Comparison of ENCODE assay signal across 11 cellular contexts in genomic region chr5:113806823-113807222, GRCh38.
DNase-seq lines count a peak whose midpoint lies in the region; ATAC-seq and TF ChIP-seq lines count a peak whose summit lies in the region.
"Had no signal": no experiment of that assay in that cellular context is flagged by ENCODE, and none has a peak within 500 bp of the region (broad histone marks: within the 10 kb centered on the region; RNA-seq: fewer than 3 reads in every experiment).

No MANE protein-coding gene starts in this region.

- H3K4me1 ChIP-seq in fibroblast of lung (ENCODE audit: control insufficient read depth, extremely low read depth, insufficient read depth, low read length) (no peaks in the 10 kb centered on the region), muscle layer of colon (ENCODE audit: insufficient read depth, low read length) (peaks cover 23% of the 10 kb centered on the region)

- H3K9me3 ChIP-seq in fibroblast of lung (ENCODE audit: control insufficient read depth, insufficient read depth, low read depth, low read length) (no peaks in the 10 kb centered on the region), muscle layer of colon (ENCODE audit: low read length) (no peaks in the 10 kb centered on the region)
- H3K9me3 ChIP-seq: adrenal gland had no signal

- H3K27ac Mint-ChIP-seq in stimulated activated naive CD8-positive, alpha-beta T cell treated with anti-CD3 and anti-CD28 coated beads, Interleukin-15, amount 100 ng/mL, for 72 hours = no peak overlapping the region
- H3K27ac Mint-ChIP-seq: activated CD4-positive, alpha-beta T cell treated with anti-CD3 and anti-CD28 coated beads, Interleukin-2, amount 10 ng/mL, durations not matched to agents 24 days and 14 days; naive B cell had no signal

- no peak overlapping the region for H3K4me3 Mint-ChIP-seq in stimulated activated naive CD8-positive, alpha-beta T cell treated with anti-CD3 and anti-CD28 coated beads, Interleukin-15, amount 100 ng/mL, for 72 hours
- H3K4me3 Mint-ChIP-seq: activated CD4-positive, alpha-beta T cell treated with anti-CD3 and anti-CD28 coated beads, Interleukin-2, amount 10 ng/mL, durations not matched to agents 24 days and 14 days; naive B cell had no signal

- ATAC-seq in stimulated activated naive CD8-positive, alpha-beta T cell treated with anti-CD3 and anti-CD28 coated beads, Interleukin-15, amount 100 ng/mL, for 72 hours = peak; percentile 12
- no peak for ATAC-seq in stimulated activated naive CD8-positive, alpha-beta T cell treated with anti-CD3 and anti-CD28 coated beads, Interleukin-15, Interleukin-2, amounts not matched to agents 100 U/mL and 50 U/mL, for 24 hours
- ATAC-seq in HG03095 (IDR thresholded peaks at IDR 0.05; ENCODE audit: unreplicated experiment) (no peak), HG03521 (IDR thresholded peaks at IDR 0.05; ENCODE audit: unreplicated experiment) (no peak)

- H3K27me3 ChIP-seq in fibroblast of lung (ENCODE audit: control insufficient read depth, insufficient read depth, low read length) (no peaks in the 10 kb centered on the region), muscle layer of colon (ENCODE audit: control insufficient read depth in 1 of 2, insufficient read depth in 2 of 2, low read length in 2 of 2) (no peaks in the 10 kb centered on the region)
- H3K27me3 ChIP-seq: adrenal gland had no signal

- no peaks in the 10 kb centered on the region for H3K79me2 ChIP-seq in fibroblast of lung (ENCODE audit: control insufficient read depth, insufficient read depth, low read length)

- H2AFZ ChIP-seq in fibroblast of lung (ENCODE audit: low read length) = peak overlapping the region; percentile 57

- peak overlapping the region; percentile 20 for H3K4me2 ChIP-seq in fibroblast of lung (ENCODE audit: extremely low read depth, insufficient read depth, low read length)

- no peak for DNase-seq in stimulated activated naive CD8-positive, alpha-beta T cell treated with anti-CD3 and anti-CD28 coated beads, Interleukin-15, amount 100 ng/mL, for 72 hours
- no peak for DNase-seq in stimulated activated naive CD8-positive, alpha-beta T cell treated with anti-CD3 and anti-CD28 coated beads, Interleukin-15, Interleukin-2, amounts not matched to agents 100 U/mL and 50 U/mL, for 24 hours
- peak; percentile 21 to 25 for DNase-seq in fibroblast of lung (ENCODE audit: low read depth in 2 of 2)
- no peak for DNase-seq in activated naive CD4-positive, alpha-beta T cell treated with anti-CD3 and anti-CD28 coated beads, Interleukin-2, amount 50 U/mL, for 16 hours
- no peak for DNase-seq in UCSD-AML1 (lab: John Stamatoyannopoulos, UW; ENCODE audit: unreplicated experiment)
- DNase-seq: activated CD4-positive, alpha-beta T cell treated with anti-CD3 and anti-CD28 coated beads, Interleukin-2, amount 10 ng/mL, durations not matched to agents 24 days and 14 days; naive B cell had no signal

- no peak overlapping the region for H3K27ac ChIP-seq in fibroblast of lung (ENCODE audit: insufficient read depth, low read length)
- H3K27ac ChIP-seq in muscle layer of colon (ENCODE audit: low read depth, low read length) = peak overlapping the region; percentile 32

- H3K9ac ChIP-seq in fibroblast of lung (ENCODE audit: insufficient read depth, low read length) (no peak overlapping the region), muscle layer of colon (ENCODE audit: low read length) (no peak overlapping the region)

- H3K9me3 Mint-ChIP-seq in stimulated activated naive CD8-positive, alpha-beta T cell treated with anti-CD3 and anti-CD28 coated beads, Interleukin-15, amount 100 ng/mL, for 72 hours = peaks cover 8 to 9% of the 10 kb centered on the region in 2 donors
- H3K9me3 Mint-ChIP-seq: activated CD4-positive, alpha-beta T cell treated with anti-CD3 and anti-CD28 coated beads, Interleukin-2, amount 10 ng/mL, durations not matched to agents 24 days and 14 days had no signal

- H3K27me3 Mint-ChIP-seq in stimulated activated naive CD8-positive, alpha-beta T cell treated with anti-CD3 and anti-CD28 coated beads, Interleukin-15, amount 100 ng/mL, for 72 hours = no peaks in the 10 kb centered on the region
- H3K27me3 Mint-ChIP-seq: activated CD4-positive, alpha-beta T cell treated with anti-CD3 and anti-CD28 coated beads, Interleukin-2, amount 10 ng/mL, durations not matched to agents 24 days and 14 days had no signal

- H3K36me3 ChIP-seq in fibroblast of lung (ENCODE audit: control insufficient read depth, insufficient read depth, low read length) = no peaks in the 10 kb centered on the region
- H3K36me3 ChIP-seq in muscle layer of colon (ENCODE audit: insufficient read depth, low read length) = no peaks in the 10 kb centered on the region
- H3K36me3 ChIP-seq: adrenal gland had no signal

- TF ChIP-seq CTCF in fibroblast of lung (conservative IDR thresholded peaks at IDR 0.05 in 1 of 2, IDR thresholded peaks at IDR 0.05 in 1 of 2; ENCODE audit: low read depth in 1 of 2, low read length in 2 of 2) = no peak

- H3K4me1 Mint-ChIP-seq in stimulated activated naive CD8-positive, alpha-beta T cell treated with anti-CD3 and anti-CD28 coated beads, Interleukin-15, amount 100 ng/mL, for 72 hours = no peaks in the 10 kb centered on the region
- H3K4me1 Mint-ChIP-seq: activated CD4-positive, alpha-beta T cell treated with anti-CD3 and anti-CD28 coated beads, Interleukin-2, amount 10 ng/mL, durations not matched to agents 24 days and 14 days; naive B cell had no signal

- no peaks in the 10 kb centered on the region for H4K20me1 ChIP-seq in fibroblast of lung (ENCODE audit: control insufficient read depth, extremely low read depth, insufficient read depth, low read length)

- H3K4me3 ChIP-seq in fibroblast of lung (replicated peaks in 1 of 4; ENCODE audit: control extremely low read depth in 1 of 4, insufficient read depth in 1 of 4, low read depth in 3 of 4, low read length in 4 of 4) (no peak overlapping the region), muscle layer of colon (ENCODE audit: low read depth in 1 of 2, low read length in 2 of 2) (peak overlapping the region in 1 of 2 donors; percentile 46)

Comparison
In these comparisons a context has a peak if more than half of its experiments do, and no peak if none do; other contexts are left out.
1. DNase-seq: peak in fibroblast of lung (2 of 2); none in stimulated activated naive CD8-positive, alpha-beta T cell treated with anti-CD3 and anti-CD28 coated beads, Interleukin-15, amount 100 ng/mL, for 72 hours (0 of 2), stimulated activated naive CD8-positive, alpha-beta T cell treated with anti-CD3 and anti-CD28 coated beads, Interleukin-15, Interleukin-2, amounts not matched to agents 100 U/mL and 50 U/mL, for 24 hours (single experiment), activated naive CD4-positive, alpha-beta T cell treated with anti-CD3 and anti-CD28 coated beads, Interleukin-2, amount 50 U/mL, for 16 hours (single experiment) and UCSD-AML1 (single experiment).